Comparison of ENCODE assay signal across 8 cellular contexts in the genomic region with DNA sequence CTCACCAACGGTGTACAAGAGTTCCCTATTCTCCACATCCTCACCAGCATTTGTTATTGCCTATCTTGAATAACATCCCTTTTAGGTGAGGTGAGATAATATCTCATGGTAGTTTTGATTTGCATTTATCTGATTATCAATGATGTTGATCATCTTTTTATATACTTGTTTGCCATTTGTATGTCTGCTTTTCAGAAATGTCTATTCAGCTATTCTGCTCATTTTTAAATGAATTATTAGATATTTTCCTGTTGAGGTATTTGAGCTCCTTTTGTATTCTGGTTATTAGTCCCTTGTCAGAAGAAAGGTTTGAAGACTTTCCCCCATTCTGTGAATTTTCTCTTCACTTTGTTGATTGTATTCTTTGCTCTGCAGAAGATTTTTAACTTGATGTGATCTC.
"Had no signal": no experiment of that assay in that cellular context is flagged by ENCODE, and none has a peak within 500 bp of the region (broad histone marks: within the 10 kb centered on the region; RNA-seq: fewer than 3 reads in every experiment).

No MANE protein-coding gene starts in this region.

- H3K9me3 ChIP-seq: HAP-1 had no signal

- H3K4me2 ChIP-seq: KMS-11 had no signal

- H2AFZ ChIP-seq: GM23248 had no signal

- H3K4me3 ChIP-seq: GM23248, HAP-1 had no signal

- H3K36me3 ChIP-seq: HAP-1 had no signal

- DNase-seq: GM23248, GOT3, H7, KBM-7 had no signal

- H3K4me1 ChIP-seq: HAP-1 had no signal

- H3K9ac ChIP-seq: GM23248, KMS-11 had no signal

- FAIRE-seq: HTR-8/SVneo had no signal

- ATAC-seq: HCT116 had no signal

- H3K27ac ChIP-seq: GM23248, KMS-11 had no signal
